In the genomic region with DNA sequence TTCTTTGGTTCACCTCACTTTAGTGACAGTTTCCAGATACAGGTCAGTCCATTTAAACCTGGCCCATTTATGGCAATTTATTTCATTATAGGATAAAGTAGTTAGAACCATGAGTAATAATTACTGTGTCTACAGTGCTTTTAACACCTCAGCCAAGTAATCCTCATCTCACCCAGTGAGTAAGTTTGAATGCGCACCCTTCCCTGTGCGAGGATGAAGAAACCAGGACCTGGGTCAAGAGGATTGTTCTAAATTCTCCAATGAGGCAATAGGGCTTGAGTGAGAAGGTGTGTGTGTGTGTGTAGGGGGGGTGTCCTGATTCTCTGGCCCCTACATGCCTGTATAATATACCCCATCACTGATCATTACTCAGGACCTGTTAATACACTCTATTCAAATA, we compare ENCODE assay signal across 11 cellular contexts. TPM values are rescaled to one million over a fixed set of nuclear protein-coding genes. Genes with fewer than 3 reads are reported as not detected.
A peak's percentile ranks its signal among the peaks of the same experiment; 100 is the strongest.
DNase-seq lines count a peak whose midpoint lies in the region; ATAC-seq and TF ChIP-seq lines count a peak whose summit lies in the region.
"Had no signal": no experiment of that assay in that cellular context is flagged by ENCODE, and none has a peak within 500 bp of the region (broad histone marks: within the 10 kb centered on the region; RNA-seq: fewer than 3 reads in every experiment).

No MANE protein-coding gene starts in this region.

- in situ Hi-C loops in astrocyte of the cerebellum (cut with HindIII; ENCODE audit: low sequenced_read_pairs), result no loop called here

- intact Hi-C loops in thyroid gland (cut with DNase I), result no loop called here

- H3K36me3 Mint-ChIP-seq in HFFc6 (ENCODE audit: low read depth), result peaks cover 14% of the 10 kb centered on the region
- H3K36me3 Mint-ChIP-seq in mesothelial cell of epicardium, result no peaks in the 10 kb centered on the region

- H3K27ac ChIP-seq in BLaER1 treated with 17β-estradiol and CSF1 and Interleukin-3, amounts not matched to agents 10 nM and 100 nM, result no peak overlapping the region
- H3K27ac ChIP-seq in thyroid gland (no peak overlapping the region), gastroesophageal sphincter (peak overlapping the region in 2 of 4 donors; percentile 11 to 82)
- H3K27ac ChIP-seq: cardiac muscle cell, HL-60 had no signal

- H3K36me3 ChIP-seq in BLaER1 treated with 17β-estradiol and CSF1 and Interleukin-3, amounts not matched to agents 10 nM and 100 nM, result no peaks in the 10 kb centered on the region; a peak in 1 of 22 replicates
- H3K36me3 ChIP-seq in thyroid gland (no peaks in the 10 kb centered on the region), gastroesophageal sphincter (no peaks in the 10 kb centered on the region)
- H3K36me3 ChIP-seq: cardiac muscle cell had no signal

- no peak for TF ChIP-seq EP300 in gastroesophageal sphincter (IDR thresholded peaks at IDR 0.05)

- peak overlapping the region; percentile 84 for H3K4me3 Mint-ChIP-seq in HFFc6
- H3K4me3 Mint-ChIP-seq in mesothelial cell of epicardium, result peak overlapping the region; percentile 67

- peak overlapping the region in 1 of 10 experiments; percentile 79; a peak in 2 of 20 replicates for H3K4me3 ChIP-seq in BLaER1 treated with 17β-estradiol and CSF1 and Interleukin-3, amounts not matched to agents 10 nM and 100 nM
- H3K4me3 ChIP-seq in astrocyte of the cerebellum (ENCODE audit: low read depth, low read length) (peak overlapping the region; percentile 84), thyroid gland (replicated peaks in 1 of 3) (no peak overlapping the region), foreskin fibroblast (ENCODE audit: low read depth in 1 of 2, low read length in 2 of 2) (no peak overlapping the region), gastroesophageal sphincter (no peak overlapping the region)

- TF ChIP-seq CTCF in HFFc6 (IDR thresholded peaks at IDR 0.05), result no peak
- TF ChIP-seq CTCF in astrocyte of the cerebellum (IDR thresholded peaks at IDR 0.05; ENCODE audit: low read depth, low read length, missing control alignments), result no peak
- no peak for TF ChIP-seq CTCF in mesothelial cell of epicardium (IDR thresholded peaks at IDR 0.05; ENCODE audit: unreplicated experiment)
- no peak for TF ChIP-seq CTCF in thyroid gland (IDR thresholded peaks at IDR 0.05)
- no peak for TF ChIP-seq CTCF in foreskin fibroblast (IDR thresholded peaks at IDR 0.05; ENCODE audit: low read depth, low read length)
- no peak for TF ChIP-seq CTCF in gastroesophageal sphincter (IDR thresholded peaks at IDR 0.05)

- H3K27me3 Mint-ChIP-seq in HFFc6 (ENCODE audit: insufficient read depth) (no peaks in the 10 kb centered on the region; the same call in 1 of the 2 replicates), mesothelial cell of epicardium (ENCODE audit: low read depth) (no peaks in the 10 kb centered on the region)

- H4K20me1 ChIP-seq in BLaER1 treated with 17β-estradiol and CSF1 and Interleukin-3, amounts not matched to agents 10 nM and 100 nM, result peaks cover 0 to 26% (median 5%) of the 10 kb centered on the region in 11 experiments; a peak in 9 of 22 replicates

- H3K9ac ChIP-seq in BLaER1 treated with 17β-estradiol and CSF1 and Interleukin-3, amounts not matched to agents 10 nM and 100 nM, result no peak overlapping the region

- WGBS in thyroid gland, 2 donors, result 88 to 90% methylated on average over 2 of the region's 2 CpGs
- WGBS in gastroesophageal sphincter (ENCODE audit: low coverage in 1 of 2), 2 donors, result 77 to 91% methylated on average over 2 of the region's 2 CpGs

- peak overlapping the region in 7 of 11 experiments; percentile 73 to 97 (median 89); a peak in 11 of 22 replicates for H3K4me2 ChIP-seq in BLaER1 treated with 17β-estradiol and CSF1 and Interleukin-3, amounts not matched to agents 10 nM and 100 nM

- TF ChIP-seq POLR2A in thyroid gland (IDR thresholded peaks at IDR 0.05) (no peak), gastroesophageal sphincter (IDR thresholded peaks at IDR 0.05) (no peak)

- no peak for DNase-seq in HFFc6
- DNase-seq in astrocyte of the cerebellum (ENCODE audit: low read depth), result no peak
- DNase-seq in mesothelial cell of epicardium (ENCODE audit: low spot score in 2 of 2, unreplicated experiment in 2 of 2), result no peak
- DNase-seq in thyroid gland, result no peak
- no peak for DNase-seq in cortex of kidney (lab: John Stamatoyannopoulos, UW)
- no peak for DNase-seq in foreskin fibroblast
- DNase-seq: retina had no signal

- H3K4me1 Mint-ChIP-seq in HFFc6 (ENCODE audit: low read depth) (peaks cover 31% of the 10 kb centered on the region), mesothelial cell of epicardium (peaks cover 29% of the 10 kb centered on the region)

- H3K9me3 ChIP-seq in BLaER1 treated with 17β-estradiol and CSF1 and Interleukin-3, amounts not matched to agents 10 nM and 100 nM (replicated peaks in 1 of 11), result no peaks in the 10 kb centered on the region; a peak in 1 of 22 replicates
- H3K9me3 ChIP-seq in thyroid gland (no peaks in the 10 kb centered on the region), gastroesophageal sphincter (no peaks in the 10 kb centered on the region)

- no peak for ATAC-seq in gastroesophageal sphincter

- H3K27me3 ChIP-seq in BLaER1 treated with 17β-estradiol and CSF1 and Interleukin-3, amounts not matched to agents 10 nM and 100 nM, result peaks cover 0 to 18% (median 0%) of the 10 kb centered on the region in 11 experiments; a peak in 2 of 22 replicates
- no peaks in the 10 kb centered on the region for H3K27me3 ChIP-seq in thyroid gland
- peaks cover 4% of the 10 kb centered on the region for H3K27me3 ChIP-seq in gastroesophageal sphincter
- H3K27me3 ChIP-seq: cardiac muscle cell had no signal

- no peaks in the 10 kb centered on the region for H3K9me3 Mint-ChIP-seq in HFFc6
- H3K9me3 Mint-ChIP-seq in mesothelial cell of epicardium, result no peaks in the 10 kb centered on the region

- peaks cover 19 to 36% (median 29%) of the 10 kb centered on the region in 10 experiments for H3K4me1 ChIP-seq in BLaER1 treated with 17β-estradiol and CSF1 and Interleukin-3, amounts not matched to agents 10 nM and 100 nM
- H3K4me1 ChIP-seq in thyroid gland (peaks cover 9 to 11% of the 10 kb centered on the region in 2 donors), gastroesophageal sphincter (peaks cover 0 to 49% (median 10%) of the 10 kb centered on the region in 3 donors)

- H3K27ac Mint-ChIP-seq in HFFc6 (no peak overlapping the region; the same call in 1 of the 2 replicates), mesothelial cell of epicardium (peak overlapping the region; percentile 72)

RNA-seq across cellular contexts. Expression of gene MYO1B, which starts 0.9 kb away (rescaled TPM):
- 100 to 1,000 TPM; 214 to 254 (median 236) TPM for total RNA-seq in HFFc6 (2021; fragmentation: NEBNext Ultra II Directional; extraction: Animal tissue kit (Norgen Biotek cat#: 25700))
- 74.6 to 81.6 TPM (median 80.2 TPM) in 3 replicates for total RNA-seq in mesothelial cell of epicardium
- 10 to 100 TPM; 16.9 to 43.8 (median 32.9) TPM for total RNA-seq in thyroid gland
- 10 to 100 TPM; 17.3 to 45.0 (median 21.0) TPM for total RNA-seq in gastroesophageal sphincter
